In the genomic region with DNA sequence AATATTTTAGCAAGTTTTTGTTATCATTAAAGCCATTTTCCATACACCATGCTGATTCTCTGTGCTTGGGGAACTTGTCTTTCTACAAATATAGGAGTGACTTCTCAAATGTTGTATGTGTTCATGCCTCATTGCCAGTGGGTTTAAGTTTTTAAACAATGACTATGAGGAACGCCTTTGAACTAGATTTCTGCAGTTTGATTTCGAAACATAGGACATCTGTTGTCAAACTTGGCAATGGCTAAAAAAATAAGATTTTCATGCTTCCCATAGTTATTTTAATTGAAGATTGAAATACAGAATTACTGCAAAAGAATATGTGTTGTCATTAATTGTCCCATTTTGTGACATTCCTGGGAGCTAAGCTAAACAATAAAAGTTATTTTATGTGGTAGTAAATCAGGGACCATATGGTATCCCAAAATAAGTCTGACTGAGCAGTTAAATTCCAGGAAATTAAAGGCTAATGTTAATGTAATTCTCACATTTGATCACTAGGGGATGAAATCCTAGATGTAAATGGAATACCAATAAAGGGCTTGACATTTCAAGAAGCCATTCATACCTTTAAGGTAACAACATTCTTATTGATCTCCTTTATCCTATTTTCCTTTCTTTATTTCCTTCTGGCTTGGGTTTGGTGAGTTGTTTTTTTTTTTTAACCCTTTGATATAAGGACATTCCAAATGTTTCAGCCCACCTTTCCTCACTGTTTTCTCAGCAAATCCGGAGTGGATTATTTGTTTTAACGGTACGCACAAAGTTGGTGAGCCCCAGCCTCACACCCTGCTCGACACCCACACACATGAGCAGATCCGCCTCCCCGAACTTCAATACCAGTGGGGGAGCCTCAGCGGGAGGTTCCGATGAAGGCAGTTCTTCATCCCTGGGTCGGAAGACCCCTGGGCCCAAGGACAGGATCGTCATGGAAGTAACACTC, we compare ENCODE assay signal across 14 cellular contexts.
DNase-seq lines count a peak whose midpoint lies in the region; ATAC-seq and TF ChIP-seq lines count a peak whose summit lies in the region.
"Had no signal": no experiment of that assay in that cellular context is flagged by ENCODE, and none has a peak within 500 bp of the region (broad histone marks: within the 10 kb centered on the region; RNA-seq: fewer than 3 reads in every experiment).

No MANE protein-coding gene starts in this region.

- CTCF ChIA-PET in RWPE1 (lab: Yijun Ruan, JAX), result interaction anchor here (0.6 to 1.5 kb wide), 4 partner anchors 10 to 29 kb away, joined by 3 to 8 read pairs (median 4); no protein-coding TSS in a partner anchor

- POLR2A ChIA-PET in RWPE1 (lab: Yijun Ruan, JAX; ENCODE audit: low non-redundant PET), result no interaction called here

- intact Hi-C loops in activated T-helper 2 cell treated with anti-CD3 and anti-CD28 coated beads, Interferon-gamma antibody, Interleukin-2, Interleukin-4, amounts not matched to agents 10 μg/mL and 5 μg/mL and 100 μg/mL, durations not matched to agents 14 hours and 24 hours and 36 hours (cut with micrococcal nuclease), result no loop called here

- H3K4me1 Mint-ChIP-seq in activated T-helper 2 cell treated with anti-CD3 and anti-CD28 coated beads, Interferon-gamma antibody, Interleukin-2, Interleukin-4, amounts not matched to agents 10 μg/mL and 5 μg/mL and 100 μg/mL, durations not matched to agents 14 hours and 24 hours and 36 hours (ENCODE audit: low read depth), result no peaks in the 10 kb centered on the region
- H3K4me1 Mint-ChIP-seq: stimulated activated memory B cell treated with anti-CD40 and anti-IgM and Interleukin-4, amounts not matched to agents 10 μg/mL and 1 μg/mL and 100 μg/mL, for 72 hours had no signal

- H3K27me3 ChIP-seq in foreskin keratinocyte, result no peaks in the 10 kb centered on the region

- peaks cover 2% of the 10 kb centered on the region for H3K27me3 Mint-ChIP-seq in activated T-helper 2 cell treated with anti-CD3 and anti-CD28 coated beads, Interferon-gamma antibody, Interleukin-2, Interleukin-4, amounts not matched to agents 10 μg/mL and 5 μg/mL and 100 μg/mL, durations not matched to agents 14 hours and 24 hours and 36 hours (ENCODE audit: low read depth)
- H3K27me3 Mint-ChIP-seq: dendritic cell treated with granulocyte-macrophage colony-stimulating factor and Interleukin-4, amounts not matched to agents 40 ng/mL and 50 ng/mL, for 4 days; stimulated activated memory B cell treated with anti-CD40 and anti-IgM and Interleukin-4, amounts not matched to agents 10 μg/mL and 1 μg/mL and 100 μg/mL, for 72 hours had no signal

- H3K27ac ChIP-seq in RWPE1 (peak overlapping the region; percentile 56), foreskin keratinocyte (no peak overlapping the region)

- no peak for DNase-seq in AG09319 (ENCODE audit: extremely low read depth, low read depth)
- DNase-seq in RWPE1 (ENCODE audit: low spot score), result no peak
- DNase-seq in foreskin keratinocyte, result no peak
- no peak for DNase-seq in NOMO-1 treated with DMSO at 0.1 percent for 48 hours (lab: John Stamatoyannopoulos, UW; ENCODE audit: unreplicated experiment)
- DNase-seq in activated T-helper 2 cell treated with anti-CD3 and anti-CD28 coated beads, Interferon-gamma antibody, Interleukin-2, Interleukin-4, amounts not matched to agents 10 μg/mL and 5 μg/mL and 100 μg/mL, durations not matched to agents 14 hours and 24 hours and 36 hours (ENCODE audit: low spot score), result no peak
- no peak for DNase-seq in stimulated activated CD4-positive, alpha-beta T cell treated with anti-CD3 and anti-CD28 coated beads, Interleukin-4, amount 100 ng/mL, for 24 hours
- DNase-seq in activated T-cell treated with anti-CD3 and anti-CD28 coated beads, Interleukin-2, amount 50 U/mL, for 1 hour, result no peak
- DNase-seq: DMS79 treated with DMSO at 0.1 percent for 48 hours, left colon, NCI-H446 treated with DMSO at 0.1 percent for 48 hours had no signal

- H3K36me3 Mint-ChIP-seq in activated T-helper 2 cell treated with anti-CD3 and anti-CD28 coated beads, Interferon-gamma antibody, Interleukin-2, Interleukin-4, amounts not matched to agents 10 μg/mL and 5 μg/mL and 100 μg/mL, durations not matched to agents 14 hours and 24 hours and 36 hours (ENCODE audit: low read depth), result no peaks in the 10 kb centered on the region
- H3K36me3 Mint-ChIP-seq: stimulated activated memory B cell treated with anti-CD40 and anti-IgM and Interleukin-4, amounts not matched to agents 10 μg/mL and 1 μg/mL and 100 μg/mL, for 72 hours had no signal

- peaks cover 5% of the 10 kb centered on the region for H3K4me1 ChIP-seq in foreskin keratinocyte

- H3K9me3 Mint-ChIP-seq in activated T-helper 2 cell treated with anti-CD3 and anti-CD28 coated beads, Interferon-gamma antibody, Interleukin-2, Interleukin-4, amounts not matched to agents 10 μg/mL and 5 μg/mL and 100 μg/mL, durations not matched to agents 14 hours and 24 hours and 36 hours, result no peaks in the 10 kb centered on the region
- H3K9me3 Mint-ChIP-seq: activated T-helper 1 cell treated with anti-CD3 and anti-CD28 coated beads, Interleukin-12 subunit alpha, Interleukin-12 subunit beta, Interleukin-2, Interleukin-4 antibody, amounts not matched to agents 30 ng/mL and 10 ng/mL and 1 ng/mL, durations not matched to agents 14 hours and 24 hours and 36 hours; dendritic cell treated with granulocyte-macrophage colony-stimulating factor and Interleukin-4, amounts not matched to agents 40 ng/mL and 50 ng/mL, for 4 days; stimulated activated memory B cell treated with anti-CD40 and anti-IgM and Interleukin-4, amounts not matched to agents 10 μg/mL and 1 μg/mL and 100 μg/mL, for 72 hours had no signal

- TF ChIP-seq CTCF in AG09319 (IDR thresholded peaks at IDR 0.05; ENCODE audit: low read depth, low read length), result peak; percentile 11
- TF ChIP-seq CTCF in GM12873 (IDR thresholded peaks at IDR 0.05; ENCODE audit: insufficient read depth, low read depth, low read length, missing control alignments), result peak; percentile 14
- peak; percentile 29 for TF ChIP-seq CTCF in RWPE1 (conservative IDR thresholded peaks at IDR 0.05; ENCODE audit: low read depth)
- TF ChIP-seq CTCF in foreskin keratinocyte (conservative IDR thresholded peaks at IDR 0.05), result peak; percentile 47

- no peak for ATAC-seq in foreskin keratinocyte
- ATAC-seq: left colon; stimulated activated memory B cell treated with anti-CD40 and anti-IgM and Interleukin-4, amounts not matched to agents 10 μg/mL and 1 μg/mL and 100 μg/mL, for 72 hours had no signal

- H3K4me3 Mint-ChIP-seq in activated T-helper 2 cell treated with anti-CD3 and anti-CD28 coated beads, Interferon-gamma antibody, Interleukin-2, Interleukin-4, amounts not matched to agents 10 μg/mL and 5 μg/mL and 100 μg/mL, durations not matched to agents 14 hours and 24 hours and 36 hours (ENCODE audit: low read depth), result no peak overlapping the region
- H3K4me3 Mint-ChIP-seq: activated T-helper 1 cell treated with anti-CD3 and anti-CD28 coated beads, Interleukin-12 subunit alpha, Interleukin-12 subunit beta, Interleukin-2, Interleukin-4 antibody, amounts not matched to agents 30 ng/mL and 10 ng/mL and 1 ng/mL, durations not matched to agents 14 hours and 24 hours and 36 hours; dendritic cell treated with granulocyte-macrophage colony-stimulating factor and Interleukin-4, amounts not matched to agents 40 ng/mL and 50 ng/mL, for 4 days; stimulated activated memory B cell treated with anti-CD40 and anti-IgM and Interleukin-4, amounts not matched to agents 10 μg/mL and 1 μg/mL and 100 μg/mL, for 72 hours had no signal

- H3K27ac Mint-ChIP-seq in activated T-helper 2 cell treated with anti-CD3 and anti-CD28 coated beads, Interferon-gamma antibody, Interleukin-2, Interleukin-4, amounts not matched to agents 10 μg/mL and 5 μg/mL and 100 μg/mL, durations not matched to agents 14 hours and 24 hours and 36 hours, result no peak overlapping the region
- H3K27ac Mint-ChIP-seq: activated T-helper 1 cell treated with anti-CD3 and anti-CD28 coated beads, Interleukin-12 subunit alpha, Interleukin-12 subunit beta, Interleukin-2, Interleukin-4 antibody, amounts not matched to agents 30 ng/mL and 10 ng/mL and 1 ng/mL, durations not matched to agents 14 hours and 24 hours and 36 hours; dendritic cell treated with granulocyte-macrophage colony-stimulating factor and Interleukin-4, amounts not matched to agents 40 ng/mL and 50 ng/mL, for 4 days; stimulated activated memory B cell treated with anti-CD40 and anti-IgM and Interleukin-4, amounts not matched to agents 10 μg/mL and 1 μg/mL and 100 μg/mL, for 72 hours had no signal
